ENCODE assay signal across 8 cellular contexts in the genomic region with DNA sequence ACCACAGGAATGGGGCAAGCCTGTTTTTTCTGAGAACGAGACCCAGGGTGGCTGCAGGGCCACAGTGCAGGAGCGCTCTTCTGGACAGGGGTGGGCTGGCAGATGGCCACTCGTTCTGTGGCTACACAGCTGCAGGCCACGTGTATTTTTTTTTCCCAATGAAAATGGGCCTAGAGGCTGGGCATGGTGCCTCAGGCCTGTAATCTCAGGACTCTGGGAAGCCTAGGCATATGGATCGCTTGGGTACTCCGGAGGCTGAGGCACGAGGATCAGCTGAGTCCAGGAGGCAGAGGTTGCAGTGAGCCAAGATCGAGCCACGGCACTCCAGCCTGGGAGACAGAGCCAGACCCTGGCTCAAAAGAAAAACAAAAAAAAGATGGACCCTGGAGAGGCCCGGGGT. TPM values are rescaled to one million over a fixed set of nuclear protein-coding genes. Genes with fewer than 3 reads are reported as not detected.
DNase-seq lines count a peak whose midpoint lies in the region; ATAC-seq and TF ChIP-seq lines count a peak whose summit lies in the region.

No MANE protein-coding gene starts in this region.

- TF ChIP-seq CTCF in Caco-2 (IDR thresholded peaks at IDR 0.05; ENCODE audit: insufficient read depth in 1 of 2, low read depth in 1 of 2, low read length in 1 of 2, severe bottlenecking in 1 of 2, unreplicated experiment in 1 of 2) = no peak
- no peak for TF ChIP-seq CTCF in neutrophil (IDR thresholded peaks at IDR 0.05)
- no peak for TF ChIP-seq CTCF in GM20000 (IDR thresholded peaks at IDR 0.05; ENCODE audit: extremely low read depth, missing control alignments)

- no peaks in the 10 kb centered on the region for H3K27me3 ChIP-seq in Caco-2 (replicated peaks; ENCODE audit: control insufficient read depth, insufficient read depth, low read length)
- H3K27me3 ChIP-seq in ectodermal cell (ENCODE audit: control insufficient read depth, insufficient read depth, low read length, poor library complexity, severe bottlenecking) = no peaks in the 10 kb centered on the region
- no peaks in the 10 kb centered on the region for H3K27me3 ChIP-seq in neutrophil

- no peak overlapping the region for H3K27ac Mint-ChIP-seq in Caco-2 (ENCODE audit: unreplicated experiment)

- WGBS in ectodermal cell, 2 experiments = 66% methylated on average over 10 of the region's 10 CpGs

- no peaks in the 10 kb centered on the region for H3K9me3 Mint-ChIP-seq in Caco-2 (ENCODE audit: unreplicated experiment)

- H3K4me3 ChIP-seq in Caco-2 (ENCODE audit: low read depth, low read length) (peak overlapping the region; percentile 28), ectodermal cell (ENCODE audit: insufficient read depth, low read depth, low read length) (peak overlapping the region; percentile 11), neutrophil (ENCODE audit: low read depth in 1 of 2, low read length in 1 of 2) (no peak overlapping the region)

- BruUV-seq in Caco-2 (replicated peaks; lab: Mats Ljungman, UMichigan) = no TSS peak

- CTCF ChIA-PET in Caco-2 (lab: Charles Lee) = interaction anchor here (0.7 to 1.1 kb wide), 2 partner anchors 23 to 44 kb away, joined by 3 read pairs; a partner anchor contains a TSS

- POLR2A ChIA-PET in Caco-2 (lab: Charles Lee) = interaction anchor here (0.6 to 1.3 kb wide), 4 partner anchors 23 to 202 kb away, joined by 3 to 5 read pairs (median 3); a partner anchor contains a TSS

- peak overlapping the region; percentile 87 for H3K4me3 Mint-ChIP-seq in Caco-2 (ENCODE audit: unreplicated experiment)

- no peaks in the 10 kb centered on the region for H3K4me1 Mint-ChIP-seq in Caco-2 (ENCODE audit: low read depth, unreplicated experiment)

- H3K36me3 ChIP-seq in Caco-2 (ENCODE audit: control insufficient read depth, insufficient read depth, low read length) (no peaks in the 10 kb centered on the region; the same call in 1 of the 2 replicates), ectodermal cell (ENCODE audit: control insufficient read depth, insufficient read depth, low read length) (peaks cover 4% of the 10 kb centered on the region), neutrophil (peaks cover 89% of the 10 kb centered on the region)

- H3K36me3 Mint-ChIP-seq in Caco-2 (ENCODE audit: insufficient read depth, unreplicated experiment) = peaks cover 7% of the 10 kb centered on the region

- H3K9me3 ChIP-seq in Caco-2 (no peaks in the 10 kb centered on the region), ectodermal cell (ENCODE audit: control insufficient read depth, low read length) (no peaks in the 10 kb centered on the region), neutrophil (no peaks in the 10 kb centered on the region)

- peak; percentile 11 for ATAC-seq in HG03460 (IDR thresholded peaks at IDR 0.05; ENCODE audit: unreplicated experiment)
- no peak for ATAC-seq in HG02885 (IDR thresholded peaks at IDR 0.05; ENCODE audit: poor library complexity, unreplicated experiment)

- H3K27me3 Mint-ChIP-seq in Caco-2 (ENCODE audit: insufficient read depth, unreplicated experiment) = no peaks in the 10 kb centered on the region

- no peaks in the 10 kb centered on the region for H3K4me1 ChIP-seq in Caco-2
- H3K4me1 ChIP-seq in ectodermal cell (ENCODE audit: control insufficient read depth, insufficient read depth, low read length) = no peaks in the 10 kb centered on the region
- H3K4me1 ChIP-seq in neutrophil (ENCODE audit: control insufficient read depth in 1 of 2, insufficient read depth in 1 of 2, low read depth in 1 of 2, low read length in 1 of 2) = peaks cover 14 to 27% of the 10 kb centered on the region in 2 experiments

- H3K27ac ChIP-seq in ectodermal cell (ENCODE audit: insufficient read depth, low read depth, low read length, poor library complexity, severe bottlenecking) (peak overlapping the region; percentile 71), neutrophil (peak overlapping the region; percentile 59)

- DNase-seq in Caco-2 (no peak), GM20000 (ENCODE audit: low spot score) (no peak), HUDEP-2 (lab: John Stamatoyannopoulos, UW; ENCODE audit: unreplicated experiment in 76 of 76) (no peak)
- no peak for DNase-seq in central memory CD4-positive, alpha-beta T cell

- intact Hi-C loops in Caco-2 (cut with micrococcal nuclease; ENCODE audit: unreplicated experiment) = no loop called here

RNA-seq across cellular contexts. Expression of a gene that starts 6.8 kb away (rescaled TPM):
- 31.2 and 37.7 TPM in 2 replicates for total RNA-seq in Caco-2 (2022)
- 22.6 TPM for polyA plus RNA-seq in ectodermal cell (2013, experiment 1 of 4)
- polyA plus RNA-seq in ectodermal cell (2013, experiment 2 of 4) = 24.0 TPM
- 18.7 TPM for polyA plus RNA-seq in ectodermal cell (2013, experiment 3 of 4)
- polyA plus RNA-seq in ectodermal cell (2013, experiment 4 of 4) = 17.2 TPM

RNA-seq across cellular contexts. Expression of a gene that starts 12.8 kb away (rescaled TPM):
- 15.4 and 17.9 TPM in 2 replicates for total RNA-seq in Caco-2 (2022)
- polyA plus RNA-seq in ectodermal cell (2013, experiment 1 of 4) = 15.8 TPM
- polyA plus RNA-seq in ectodermal cell (2013, experiment 2 of 4) = 14.2 TPM
- polyA plus RNA-seq in ectodermal cell (2013, experiment 3 of 4) = 17.1 TPM
- polyA plus RNA-seq in ectodermal cell (2013, experiment 4 of 4) = 16.5 TPM

RNA-seq across cellular contexts. Expression of a gene that starts 23.1 kb away (rescaled TPM):
- total RNA-seq in Caco-2 (2022) = 2.0 and 2.1 TPM in 2 replicates
- not detected for polyA plus RNA-seq in ectodermal cell (2013, experiment 1 of 4)
- polyA plus RNA-seq in ectodermal cell (2013, experiment 2 of 4) = not detected
- polyA plus RNA-seq in ectodermal cell (2013, experiment 3 of 4) = not detected
- not detected for polyA plus RNA-seq in ectodermal cell (2013, experiment 4 of 4)

RNA-seq across cellular contexts. Expression of a gene that starts 36.6 kb away (rescaled TPM):
- 0.88 and 1.1 TPM in 2 replicates for total RNA-seq in Caco-2 (2022)
- polyA plus RNA-seq in ectodermal cell (2013, experiment 1 of 4) = 2.0 TPM
- 3.6 TPM for polyA plus RNA-seq in ectodermal cell (2013, experiment 2 of 4)
- 1.4 TPM for polyA plus RNA-seq in ectodermal cell (2013, experiment 3 of 4)
- polyA plus RNA-seq in ectodermal cell (2013, experiment 4 of 4) = 1.8 TPM

RNA-seq across cellular contexts. Expression of a gene that starts 56.0 kb away (rescaled TPM):
- total RNA-seq in Caco-2 (2022) = 37.3 and 37.6 TPM in 2 replicates
- 34.7 TPM for polyA plus RNA-seq in ectodermal cell (2013, experiment 1 of 4)
- 34.0 TPM for polyA plus RNA-seq in ectodermal cell (2013, experiment 2 of 4)
- polyA plus RNA-seq in ectodermal cell (2013, experiment 3 of 4) = 23.3 TPM
- 30.5 TPM for polyA plus RNA-seq in ectodermal cell (2013, experiment 4 of 4)

Comparison
In these comparisons a context has a peak if more than half of its experiments do, and no peak if none do; other contexts are left out.
1. H3K4me3 ChIP-seq: peak in Caco-2 (single experiment) and ectodermal cell (single experiment); none in neutrophil (0 of 2).